In the genomic region with DNA sequence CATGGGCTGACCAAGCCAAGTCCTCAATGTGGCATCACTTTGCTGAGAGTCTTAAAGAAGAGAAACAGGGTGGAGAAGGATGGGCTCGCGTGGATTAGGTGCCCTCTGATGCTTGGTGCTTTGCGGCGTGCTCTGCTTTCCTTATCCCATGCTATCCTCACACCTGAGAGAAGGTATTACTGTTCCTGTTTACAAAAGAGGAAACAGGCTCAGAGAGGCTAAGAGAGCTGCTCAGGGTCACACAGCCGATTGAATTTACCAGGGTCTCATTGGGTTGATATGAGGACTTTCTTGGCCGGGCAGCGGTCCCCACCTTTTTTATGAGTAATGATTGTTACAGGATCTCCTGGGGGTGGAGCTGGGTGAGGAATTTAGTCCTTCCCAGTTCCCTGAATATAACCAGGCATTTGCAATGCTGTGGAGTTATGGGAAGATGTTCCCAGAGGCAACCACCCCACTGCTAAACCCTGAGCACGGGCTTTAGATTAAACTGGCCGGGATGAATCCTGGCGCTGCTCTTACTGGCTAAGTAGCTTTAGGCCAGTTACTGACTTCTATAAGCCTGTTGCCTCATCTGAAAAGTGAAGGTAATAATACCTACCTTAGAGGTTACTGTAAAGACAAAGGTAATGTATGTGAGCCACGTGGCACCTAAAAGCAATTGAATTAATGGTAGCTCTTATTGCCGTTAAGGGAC, we compare ENCODE assay signal across 25 cellular contexts. TPM values are rescaled to one million over a fixed set of nuclear protein-coding genes. Genes with fewer than 3 reads are reported as not detected.
A peak's percentile ranks its signal among the peaks of the same experiment; 100 is the strongest.
DNase-seq lines count a peak whose midpoint lies in the region; ATAC-seq, FAIRE-seq and TF ChIP-seq lines count a peak whose summit lies in the region.
"Had no signal": no experiment of that assay in that cellular context is flagged by ENCODE, and none has a peak within 500 bp of the region (broad histone marks: within the 10 kb centered on the region; RNA-seq: fewer than 3 reads in every experiment).

No MANE protein-coding gene starts in this region.

- H2AFZ ChIP-seq in PC-3 (ENCODE audit: low read length), result peak overlapping the region; percentile 16; the same call in 1 of the 2 replicates

- H3K4me1 ChIP-seq in BLaER1 (peaks cover 86% of the 10 kb centered on the region), PC-3 (ENCODE audit: insufficient read depth, low read length) (peaks cover 35% of the 10 kb centered on the region)
- H3K4me1 ChIP-seq: SJSA1 had no signal

- BruUV-seq in PC-3 (replicated peaks; lab: Mats Ljungman, UMichigan), result no TSS peak

- no peaks in the 10 kb centered on the region for H4K20me1 ChIP-seq in BLaER1
- no peaks in the 10 kb centered on the region for H4K20me1 ChIP-seq in PC-3 (ENCODE audit: low read length)

- H3K36me3 ChIP-seq in BLaER1, result no peaks in the 10 kb centered on the region
- no peaks in the 10 kb centered on the region for H3K36me3 ChIP-seq in PC-3 (ENCODE audit: low read depth, low read length)
- no peaks in the 10 kb centered on the region for H3K36me3 ChIP-seq in bronchial epithelial cell (ENCODE audit: control insufficient read depth, insufficient read depth, low read length)
- H3K36me3 ChIP-seq: Peyer's patch, SJSA1 had no signal

- H3K79me2 ChIP-seq in PC-3 (ENCODE audit: low read length), result no peaks in the 10 kb centered on the region

- H3K9ac ChIP-seq in BLaER1, result no peak overlapping the region
- no peak overlapping the region for H3K9ac ChIP-seq in PC-3 (ENCODE audit: low read length)
- H3K9ac ChIP-seq: KMS-11 had no signal

- no peaks in the 10 kb centered on the region for H3F3A ChIP-seq in PC-3 (ENCODE audit: low read length, unreplicated experiment)

- H3K9me2 ChIP-seq in PC-3 (replicated peaks; ENCODE audit: low read length), result no peaks in the 10 kb centered on the region

- DNase-seq in D721Med (ENCODE audit: insufficient read length, low spot score) (peak; percentile 87), PC-3 (peak; percentile 71), bronchial epithelial cell (ENCODE audit: low read depth) (peak; percentile 15), GM19239 (ENCODE audit: insufficient read length, low spot score) (no peak)
- DNase-seq: AML-193; CD8-positive, alpha-beta memory T cell; DND-41; H7; NCI-H1092 treated with DMSO at 0.1 percent for 48 hours; NCI-H1436; NCI-H187; NCI-H2081 treated with DMSO at 0.1 percent for 48 hours; NCI-H524; NCI-H774; Peyer's patch; T-helper 2 cell had no signal

- no peak overlapping the region for H3K4me3 ChIP-seq in BLaER1
- H3K4me3 ChIP-seq in PC-3 (ENCODE audit: low read length), result no peak overlapping the region
- no peak overlapping the region for H3K4me3 ChIP-seq in bronchial epithelial cell (ENCODE audit: low read depth, low read length)
- H3K4me3 ChIP-seq: A549, Peyer's patch, SJSA1 had no signal

- H3K27me3 ChIP-seq in BLaER1, result no peaks in the 10 kb centered on the region
- H3K27me3 ChIP-seq in PC-3 (ENCODE audit: low read length), result no peaks in the 10 kb centered on the region
- peaks cover 7% of the 10 kb centered on the region for H3K27me3 ChIP-seq in bronchial epithelial cell (ENCODE audit: control insufficient read depth, insufficient read depth, low read length)
- H3K27me3 ChIP-seq: Peyer's patch had no signal

- CTCF ChIA-PET in PC-3 (lab: Charles Lee), result interaction anchor here (0.7 kb wide), 1 partner anchor 36 kb away, joined by 5 read pairs; no protein-coding TSS in a partner anchor

- H3K27ac ChIP-seq in BLaER1, result peak overlapping the region; percentile 14; the same call in 1 of the 2 replicates
- no peak overlapping the region for H3K27ac ChIP-seq in PC-3 (ENCODE audit: low read length)
- H3K27ac ChIP-seq: A549, C4-2B, KMS-11, Peyer's patch, SJSA1 had no signal

- H3K4me2 ChIP-seq in BLaER1 (peak overlapping the region; percentile 78), PC-3 (ENCODE audit: low read length) (peak overlapping the region; percentile 27)
- H3K4me2 ChIP-seq: A549, KMS-11 had no signal

- POLR2A ChIA-PET in PC-3 (lab: Charles Lee; ENCODE audit: unreplicated experiment), result interaction anchor here (0.6 kb wide), 2 partner anchors 47 to 566 kb away, joined by 3 to 5 read pairs; no protein-coding TSS in a partner anchor

- intact Hi-C loops in PC-3 (cut with micrococcal nuclease), result no loop called here

- peak; percentile 70 for FAIRE-seq in D721Med (lab: Jason Lieb, UNC)
- FAIRE-seq in bronchial epithelial cell (lab: Jason Lieb, UNC), result no peak
- FAIRE-seq in GM19239 (lab: Jason Lieb, UNC), result no peak
- FAIRE-seq: A549, GM12892, HTR-8/SVneo had no signal

- TF ChIP-seq CTCF in D721Med (IDR thresholded peaks at IDR 0.05; ENCODE audit: insufficient read depth, missing control alignments) (no peak), PC-3 (conservative IDR thresholded peaks at IDR 0.05; ENCODE audit: low read depth, low read length) (no peak), bronchial epithelial cell (IDR thresholded peaks at IDR 0.05; ENCODE audit: insufficient read depth, low read length, severe bottlenecking) (no peak)

- peak; percentile 18 for ATAC-seq in PC-3
- ATAC-seq in GM21737 (IDR thresholded peaks at IDR 0.05; ENCODE audit: unreplicated experiment), result no peak
- ATAC-seq in GM21367 (IDR thresholded peaks at IDR 0.05; ENCODE audit: unreplicated experiment), result no peak
- ATAC-seq: A549 had no signal

- H3K9me3 ChIP-seq in BLaER1, result no peaks in the 10 kb centered on the region
- H3K9me3 ChIP-seq in PC-3 (ENCODE audit: low read length), result no peaks in the 10 kb centered on the region
- H3K9me3 ChIP-seq: A549, Peyer's patch, SJSA1 had no signal

RNA-seq across cellular contexts. Expression of a gene that starts 4.5 kb away (rescaled TPM):
- total RNA-seq in PC-3 (2014; rRNA removed) (2.4 and 3.1 TPM in 2 replicates), bronchial epithelial cell (under 0.01 and 0.13 TPM in 2 replicates)
- total RNA-seq: H7, Peyer's patch, SJSA1 had no signal

RNA-seq across cellular contexts. Expression of a gene that starts 10.2 kb away (rescaled TPM):
- total RNA-seq in PC-3 (2014; rRNA removed) (not detected in 2 replicates), bronchial epithelial cell (not detected in 2 replicates)
- total RNA-seq: CD8-positive, alpha-beta memory T cell; H7; Peyer's patch; SJSA1 had no signal

RNA-seq across cellular contexts. Expression of a gene that starts 31.8 kb away (rescaled TPM):
- 428 and 435 TPM in 2 replicates for total RNA-seq in PC-3 (2014; rRNA removed)
- 66.9 and 104 TPM in 2 replicates for total RNA-seq in bronchial epithelial cell
